Comparison of ENCODE assay signal across 1 cellular context in the genomic region with DNA sequence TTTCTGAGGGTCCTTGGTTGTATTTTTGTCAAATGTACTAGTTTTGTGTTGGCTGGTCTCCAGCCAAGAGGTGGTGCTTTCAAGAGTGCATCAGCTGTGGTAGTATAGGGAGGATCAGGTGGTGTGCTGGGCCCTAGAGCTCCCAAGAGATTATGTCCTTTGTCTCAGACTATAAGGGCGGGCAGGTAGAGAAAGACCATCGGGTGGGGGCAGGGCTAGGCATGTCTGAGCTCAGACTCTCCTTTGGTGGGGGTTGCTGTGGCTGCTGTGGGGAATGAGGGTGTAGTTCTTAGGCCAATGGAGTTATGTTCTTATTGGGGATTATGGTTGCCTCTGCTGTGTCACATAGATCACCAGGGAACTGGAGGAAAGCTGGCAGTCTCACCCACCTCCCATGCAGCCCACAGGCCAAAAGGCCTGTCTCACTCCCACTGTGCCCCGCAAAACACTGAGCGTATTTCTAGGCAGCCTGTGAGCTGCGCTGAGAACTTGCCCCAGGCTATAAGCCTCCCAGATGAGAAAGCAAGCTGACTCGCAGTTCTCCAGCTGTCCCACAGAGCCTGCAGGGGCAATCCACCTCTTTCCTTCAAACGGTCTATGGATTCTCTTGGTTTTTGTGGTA.
TF ChIP-seq lines count a peak whose summit lies in the region.

No MANE protein-coding gene starts in this region.

TF ChIP-seq in SK-N-SH treated with all-trans-retinoic acid at 6 μM for 48 hours, 23 proteins besides CTCF, POLR2A, EP300 and RAD21 (continued from another document):
- TF ChIP-seq ZNF8 (CRISPR knock-in tag; IDR thresholded peaks at IDR 0.05) (no peak), CSDC2 (CRISPR knock-in tag; IDR thresholded peaks at IDR 0.05) (no peak), ARNTL (CRISPR knock-in tag; IDR thresholded peaks at IDR 0.05; ENCODE audit: borderline replicate concordance, low read depth) (no peak), ESRRG (CRISPR knock-in tag; IDR thresholded peaks at IDR 0.05) (no peak), TCF4 (CRISPR knock-in tag; IDR thresholded peaks at IDR 0.05; ENCODE audit: borderline replicate concordance) (no peak), ZNF70 (CRISPR knock-in tag; IDR thresholded peaks at IDR 0.05) (no peak), OSR1 (CRISPR knock-in tag; IDR thresholded peaks at IDR 0.05) (no peak), ZFP30 (CRISPR knock-in tag; IDR thresholded peaks at IDR 0.05) (no peak), POU6F1 (CRISPR knock-in tag; IDR thresholded peaks at IDR 0.05; ENCODE audit: borderline replicate concordance, low read depth) (no peak), TOX (CRISPR knock-in tag; IDR thresholded peaks at IDR 0.05; ENCODE audit: borderline replicate concordance) (no peak), GLIS3 (CRISPR knock-in tag; IDR thresholded peaks at IDR 0.05) (no peak), RARB (CRISPR knock-in tag; IDR thresholded peaks at IDR 0.05) (no peak), ISL1 (CRISPR knock-in tag; IDR thresholded peaks at IDR 0.05) (no peak)
- TF ChIP-seq, protein P1, sequence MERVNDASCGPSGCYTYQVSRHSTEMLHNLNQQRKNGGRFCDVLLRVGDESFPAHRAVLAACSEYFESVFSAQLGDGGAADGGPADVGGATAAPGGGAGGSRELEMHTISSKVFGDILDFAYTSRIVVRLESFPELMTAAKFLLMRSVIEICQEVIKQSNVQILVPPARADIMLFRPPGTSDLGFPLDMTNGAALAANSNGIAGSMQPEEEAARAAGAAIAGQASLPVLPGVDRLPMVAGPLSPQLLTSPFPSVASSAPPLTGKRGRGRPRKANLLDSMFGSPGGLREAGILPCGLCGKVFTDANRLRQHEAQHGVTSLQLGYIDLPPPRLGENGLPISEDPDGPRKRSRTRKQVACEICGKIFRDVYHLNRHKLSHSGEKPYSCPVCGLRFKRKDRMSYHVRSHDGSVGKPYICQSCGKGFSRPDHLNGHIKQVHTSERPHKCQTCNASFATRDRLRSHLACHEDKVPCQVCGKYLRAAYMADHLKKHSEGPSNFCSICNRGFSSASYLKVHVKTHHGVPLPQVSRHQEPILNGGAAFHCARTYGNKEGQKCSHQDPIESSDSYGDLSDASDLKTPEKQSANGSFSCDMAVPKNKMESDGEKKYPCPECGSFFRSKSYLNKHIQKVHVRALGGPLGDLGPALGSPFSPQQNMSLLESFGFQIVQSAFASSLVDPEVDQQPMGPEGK (CRISPR knock-in tag; IDR thresholded peaks at IDR 0.05; ENCODE audit: borderline replicate concordance) = no peak
